ENCODE assay signal across 11 cellular contexts in the genomic region with DNA sequence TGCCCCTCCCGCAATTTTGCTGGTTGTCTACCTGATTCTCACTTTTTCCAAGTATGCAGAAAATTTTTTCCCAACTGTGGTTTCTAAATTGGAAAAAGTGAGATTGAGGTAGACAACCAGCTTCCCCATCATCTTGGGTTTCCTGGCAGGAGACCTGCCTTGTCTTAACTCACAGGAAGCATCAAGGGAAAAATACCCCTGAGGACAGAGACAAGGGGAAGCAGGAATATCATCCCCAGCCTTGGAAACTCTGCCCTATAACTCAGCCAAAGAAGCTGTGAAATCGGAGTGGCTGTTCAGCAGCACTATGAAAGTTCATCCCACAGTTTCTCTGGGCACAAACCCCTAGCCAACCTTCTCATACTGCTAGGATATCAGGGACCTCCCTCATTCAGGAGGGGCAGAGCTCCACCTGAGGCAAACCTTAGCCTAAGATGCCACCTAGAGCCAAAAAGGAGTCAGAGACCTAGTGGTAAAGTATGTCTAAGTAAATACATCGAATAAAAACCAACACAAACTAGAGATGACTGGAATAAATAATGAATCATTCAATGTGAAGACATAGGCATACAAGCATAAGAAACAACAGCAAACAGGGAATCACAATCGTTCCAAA.
DNase-seq lines count a peak whose midpoint lies in the region; ATAC-seq and TF ChIP-seq lines count a peak whose summit lies in the region.
"Had no signal": no experiment of that assay in that cellular context is flagged by ENCODE, and none has a peak within 500 bp of the region (broad histone marks: within the 10 kb centered on the region; RNA-seq: fewer than 3 reads in every experiment).

No MANE protein-coding gene starts in this region.

- no peaks in the 10 kb centered on the region for H3K36me3 ChIP-seq in neuronal stem cell (replicated peaks in 1 of 2; ENCODE audit: control insufficient read depth in 2 of 2, insufficient read depth in 2 of 2, low read length in 2 of 2)
- no peaks in the 10 kb centered on the region for H3K36me3 ChIP-seq in Peyer's patch

- no peak overlapping the region for H3K4me3 ChIP-seq in NB4 (ENCODE audit: low read depth, low read length)
- no peak overlapping the region for H3K4me3 ChIP-seq in astrocyte of the spinal cord (ENCODE audit: low read depth, low read length)
- H3K4me3 ChIP-seq in neuronal stem cell (ENCODE audit: low read length in 2 of 2) = no peak overlapping the region
- no peak overlapping the region for H3K4me3 ChIP-seq in Peyer's patch
- H3K4me3 ChIP-seq: skin epidermis had no signal

- no peak overlapping the region for H3K14ac ChIP-seq in neuronal stem cell (ENCODE audit: low read length)

- peaks cover 2% of the 10 kb centered on the region for H3K27me3 Mint-ChIP-seq in activated CD8-positive, alpha-beta T cell treated with anti-CD3 and anti-CD28 coated beads for 36 hours

- no peak overlapping the region for H2BK12ac ChIP-seq in neuronal stem cell (ENCODE audit: low read length)

- no peak overlapping the region for H3K9ac ChIP-seq in neuronal stem cell (ENCODE audit: low read depth, low read length, poor library complexity)

- no peaks in the 10 kb centered on the region for H3K36me3 Mint-ChIP-seq in activated CD8-positive, alpha-beta T cell treated with anti-CD3 and anti-CD28 coated beads for 36 hours (ENCODE audit: low read depth)

- H3K4ac ChIP-seq in neuronal stem cell (ENCODE audit: low read length) = no peak overlapping the region

- intact Hi-C loops in activated CD8-positive, alpha-beta T cell treated with anti-CD3 and anti-CD28 coated beads for 36 hours (cut with micrococcal nuclease) = no loop called here

- no peaks in the 10 kb centered on the region for H3K79me1 ChIP-seq in neuronal stem cell (ENCODE audit: low read depth, low read length)

- DNase-seq in NB4 (ENCODE audit: low read depth) = peak; percentile 20
- DNase-seq in astrocyte of the spinal cord (ENCODE audit: low read depth, low spot score) = peak; percentile 17
- peak; percentile 8 for DNase-seq in neuronal stem cell (ENCODE audit: low spot score)
- DNase-seq in Peyer's patch = no peak
- no peak for DNase-seq in activated CD8-positive, alpha-beta T cell treated with anti-CD3 and anti-CD28 coated beads for 36 hours
- no peak for DNase-seq in NCI-H524 treated with DMSO at 0.1 percent for 48 hours (lab: John Stamatoyannopoulos, UW)
- DNase-seq: NCI-H1105 had no signal

- H3K4me2 ChIP-seq in neuronal stem cell (ENCODE audit: insufficient read depth, low read length, poor library complexity, severe bottlenecking) = no peak overlapping the region

- no peak overlapping the region for H4K91ac ChIP-seq in neuronal stem cell (ENCODE audit: low read depth, low read length, poor library complexity)

- no peak overlapping the region for H4K8ac ChIP-seq in neuronal stem cell (ENCODE audit: low read depth, low read length)

- no peak overlapping the region for H3K18ac ChIP-seq in neuronal stem cell (ENCODE audit: low read length)

- no peak overlapping the region for H2BK120ac ChIP-seq in neuronal stem cell (ENCODE audit: low read depth, low read length)

- H3K27ac Mint-ChIP-seq in activated CD8-positive, alpha-beta T cell treated with anti-CD3 and anti-CD28 coated beads for 36 hours = no peak overlapping the region

- no peak overlapping the region for H3K4me3 Mint-ChIP-seq in activated CD8-positive, alpha-beta T cell treated with anti-CD3 and anti-CD28 coated beads for 36 hours

- no peak for TF ChIP-seq POLR2A in NB4 (IDR thresholded peaks at IDR 0.05; ENCODE audit: extremely low read depth, insufficient read length)
- no peak for TF ChIP-seq POLR2A in Peyer's patch (IDR thresholded peaks at IDR 0.05)

- H3K9me3 ChIP-seq in neuronal stem cell (replicated peaks in 1 of 2; ENCODE audit: control insufficient read depth in 2 of 2, insufficient read depth in 1 of 2, low read depth in 1 of 2, low read length in 2 of 2) (no peaks in the 10 kb centered on the region), Peyer's patch (peaks cover 0 to 4% (median 0%) of the 10 kb centered on the region in 4 donors)

- in situ Hi-C loops in astrocyte of the spinal cord (cut with HindIII; ENCODE audit: low sequenced_read_pairs) = no loop called here

- no peak overlapping the region for H3K23ac ChIP-seq in neuronal stem cell (ENCODE audit: low read depth, low read length, poor library complexity)

- no peak overlapping the region for H3K27ac ChIP-seq in neuronal stem cell (replicated peaks; ENCODE audit: low read length)
- no peak overlapping the region for H3K27ac ChIP-seq in Peyer's patch
- H3K27ac ChIP-seq: skin epidermis had no signal

- no peaks in the 10 kb centered on the region for H3K4me1 ChIP-seq in neuronal stem cell (ENCODE audit: control insufficient read depth in 2 of 2, insufficient read depth in 1 of 2, low read depth in 1 of 2, low read length in 2 of 2)
- no peaks in the 10 kb centered on the region for H3K4me1 ChIP-seq in Peyer's patch

- peaks cover 11% of the 10 kb centered on the region for H3K9me3 Mint-ChIP-seq in activated CD8-positive, alpha-beta T cell treated with anti-CD3 and anti-CD28 coated beads for 36 hours

- TF ChIP-seq CTCF in GM12873 (IDR thresholded peaks at IDR 0.05; ENCODE audit: insufficient read depth, low read depth, low read length, missing control alignments) (peak; percentile 15), NB4 (IDR thresholded peaks at IDR 0.05; ENCODE audit: low read depth, low read length) (peak; percentile 1), astrocyte of the spinal cord (IDR thresholded peaks at IDR 0.05; ENCODE audit: low read depth, low read length) (peak; percentile 23), Peyer's patch (IDR thresholded peaks at IDR 0.05) (no peak)
- no peak for TF ChIP-seq CTCF in activated CD8-positive, alpha-beta T cell treated with anti-CD3 and anti-CD28 coated beads for 36 hours (IDR thresholded peaks at IDR 0.05)

- no peak overlapping the region for H2BK5ac ChIP-seq in neuronal stem cell (ENCODE audit: low read length)

- ATAC-seq in activated CD8-positive, alpha-beta T cell treated with anti-CD3 and anti-CD28 coated beads for 36 hours = no peak
- no peak for ATAC-seq in GM18861 (IDR thresholded peaks at IDR 0.05; ENCODE audit: unreplicated experiment)
- ATAC-seq: esophagus mucosa had no signal

- no peak overlapping the region for H2AK5ac ChIP-seq in neuronal stem cell (ENCODE audit: low read depth, low read length)

- no peaks in the 10 kb centered on the region for H3K4me1 Mint-ChIP-seq in activated CD8-positive, alpha-beta T cell treated with anti-CD3 and anti-CD28 coated beads for 36 hours (ENCODE audit: low read depth)

- CTCF ChIA-PET in activated CD8-positive, alpha-beta T cell treated with anti-CD3 and anti-CD28 coated beads for 36 hours (lab: Charles Lee) = interaction anchor here (0.8 kb wide), 1 partner anchor 12 kb away, joined by 3 read pairs; no protein-coding TSS in a partner anchor

- H2BK15ac ChIP-seq in neuronal stem cell (ENCODE audit: low read length) = no peak overlapping the region

- no CpG with 5 or more reads among the region's 4 CpGs for WGBS in neuronal stem cell (ENCODE audit: extremely low coverage in 2 of 2, insufficient read length in 2 of 2, insufficient replicate concordance in 1 of 2), 2 donors

- H3K27me3 ChIP-seq in neuronal stem cell (ENCODE audit: control insufficient read depth in 3 of 3, insufficient read depth in 3 of 3, low read depth in 1 of 3, low read length in 3 of 3) (no peaks in the 10 kb centered on the region), Peyer's patch (no peaks in the 10 kb centered on the region)

- POLR2A ChIA-PET in activated CD8-positive, alpha-beta T cell treated with anti-CD3 and anti-CD28 coated beads for 36 hours (lab: Charles Lee) = interaction anchor here (0.6 kb wide), 1 partner anchor 128 kb away, joined by 3 read pairs; no protein-coding TSS in a partner anchor

- no peak overlapping the region for H2AFZ ChIP-seq in neuronal stem cell (ENCODE audit: low read length)

Comparison
In these comparisons a context has a peak if more than half of its experiments do, and no peak if none do; other contexts are left out.
1. CTCF ChIP-seq: peak in GM12873 (single experiment), NB4 (single experiment) and astrocyte of the spinal cord (single experiment); none in Peyer's patch (0 of 6) and activated CD8-positive, alpha-beta T cell treated with anti-CD3 and anti-CD28 coated beads for 36 hours (single experiment).
2. DNase-seq: peak in NB4 (single experiment), astrocyte of the spinal cord (single experiment) and neuronal stem cell (single experiment); none in Peyer's patch (0 of 3), activated CD8-positive, alpha-beta T cell treated with anti-CD3 and anti-CD28 coated beads for 36 hours (single experiment) and NCI-H524 treated with DMSO at 0.1 percent for 48 hours (single experiment).